8 cellular contexts compared by ENCODE assay signal in the genomic region with DNA sequence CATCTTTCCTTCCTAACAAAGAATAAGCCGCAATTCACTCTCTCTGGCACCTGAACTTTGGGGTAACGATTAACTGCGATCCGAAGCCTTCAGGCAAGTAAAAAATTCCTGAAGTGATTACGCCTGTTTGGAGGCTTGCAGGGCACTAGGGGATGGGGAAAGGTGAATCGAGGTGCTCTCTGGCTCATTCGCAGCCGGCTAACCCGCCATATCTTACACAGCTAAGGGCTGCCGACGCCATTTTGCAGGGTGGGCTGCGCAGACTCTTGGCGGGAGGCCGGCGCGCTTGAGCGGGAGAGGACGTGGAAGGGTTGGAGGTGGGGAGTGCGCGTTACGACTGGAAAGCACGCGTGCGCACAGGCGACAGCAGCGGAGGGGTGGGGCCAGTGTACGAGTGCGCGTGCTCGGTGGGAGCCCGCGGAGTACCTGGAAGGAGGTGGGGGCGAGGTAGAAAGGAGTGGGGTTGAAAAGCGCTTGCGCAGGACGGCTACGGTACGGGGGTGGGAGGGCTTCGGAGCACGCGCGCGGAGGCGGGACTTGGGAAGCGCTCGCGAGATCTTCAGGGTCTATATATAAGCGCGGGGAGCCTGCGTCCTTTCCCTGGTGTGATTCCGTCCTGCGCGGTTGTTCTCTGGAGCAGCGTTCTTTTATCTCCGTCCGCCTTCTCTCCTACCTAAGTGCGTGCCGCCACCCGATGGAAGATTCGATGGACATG. TPM values are rescaled to one million over a fixed set of nuclear protein-coding genes. Genes with fewer than 3 reads are reported as not detected.
DNase-seq lines count a peak whose midpoint lies in the region; ATAC-seq and TF ChIP-seq lines count a peak whose summit lies in the region.

A gene with protein sequence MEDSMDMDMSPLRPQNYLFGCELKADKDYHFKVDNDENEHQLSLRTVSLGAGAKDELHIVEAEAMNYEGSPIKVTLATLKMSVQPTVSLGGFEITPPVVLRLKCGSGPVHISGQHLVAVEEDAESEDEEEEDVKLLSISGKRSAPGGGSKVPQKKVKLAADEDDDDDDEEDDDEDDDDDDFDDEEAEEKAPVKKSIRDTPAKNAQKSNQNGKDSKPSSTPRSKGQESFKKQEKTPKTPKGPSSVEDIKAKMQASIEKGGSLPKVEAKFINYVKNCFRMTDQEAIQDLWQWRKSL (plus strand): TSS at position 595 of the 715 bp plus-strand sequence. CDS start 100 bp downstream, at position 695.

- TF ChIP-seq POLR2A in breast epithelium (IDR thresholded peaks at IDR 0.05) = peak; percentile 87

- H3K9ac ChIP-seq in skeletal muscle tissue (ENCODE audit: low read depth in 1 of 3, low read length in 3 of 3) = peak within 1 kb of the TSS; percentile 92 to 97 (median 92)

- H3K27ac ChIP-seq in ACC112 (ENCODE audit: low read depth, low read length) (peak within 1 kb of the TSS; percentile 75), VCaP (peak within 1 kb of the TSS; percentile 87), breast epithelium (peak within 1 kb of the TSS; percentile 95), skeletal muscle tissue (ENCODE audit: low read depth, low read length) (peak within 1 kb of the TSS; percentile 85)

- H3K4me1 ChIP-seq in ACC112 (ENCODE audit: control insufficient read depth, insufficient read depth, low read length, unreplicated experiment) (peaks cover 18% of the 10 kb centered on the region), breast epithelium (no peaks in the 10 kb centered on the region), skeletal muscle tissue (ENCODE audit: control insufficient read depth in 3 of 3, insufficient read depth in 3 of 3, low read length in 3 of 3) (peaks cover 13 to 23% (median 14%) of the 10 kb centered on the region in 3 donors)

- peaks cover 27% of the 10 kb centered on the region for H3K36me3 ChIP-seq in ACC112 (ENCODE audit: insufficient read depth, low read length)
- no peaks in the 10 kb centered on the region for H3K36me3 ChIP-seq in breast epithelium
- H3K36me3 ChIP-seq in skeletal muscle tissue (ENCODE audit: control insufficient read depth in 3 of 3, insufficient read depth in 3 of 3, low read length in 3 of 3) = peaks cover 6 to 10% (median 8%) of the 10 kb centered on the region in 3 donors

- H3K4me3 ChIP-seq in ACC112 (ENCODE audit: low read depth, low read length) (peak within 1 kb of the TSS; percentile 99), breast epithelium (peak within 1 kb of the TSS; percentile 87 to 92 (median 89)), iPS-18c (ENCODE audit: insufficient read depth, low read depth, low read length) (peak within 1 kb of the TSS; percentile 82), skeletal muscle tissue (ENCODE audit: low read length in 3 of 3) (peak within 1 kb of the TSS; percentile 86 to 98 (median 88))

- H2AFZ ChIP-seq in ACC112 (ENCODE audit: low read length, unreplicated experiment) = peak within 1 kb of the TSS; percentile 94

- ATAC-seq in GM18870 (IDR thresholded peaks at IDR 0.05; ENCODE audit: unreplicated experiment) = peak; percentile 68
- peak; percentile 80 for ATAC-seq in HG03135 (IDR thresholded peaks at IDR 0.05; ENCODE audit: unreplicated experiment)

- no peaks in the 10 kb centered on the region for H3K9me3 ChIP-seq in breast epithelium
- no peaks in the 10 kb centered on the region for H3K9me3 ChIP-seq in iPS-18c (ENCODE audit: control insufficient read depth, insufficient read depth, low read length)
- H3K9me3 ChIP-seq in skeletal muscle tissue (ENCODE audit: control insufficient read depth in 3 of 3, low read length in 3 of 3) = no peaks in the 10 kb centered on the region

- H3K79me2 ChIP-seq in ACC112 (ENCODE audit: control insufficient read depth, insufficient read depth, low read length, unreplicated experiment) = peaks cover 48% of the 10 kb centered on the region

- no peak for TF ChIP-seq CTCF in VCaP (conservative IDR thresholded peaks at IDR 0.05)
- no peak for TF ChIP-seq CTCF in breast epithelium (IDR thresholded peaks at IDR 0.05)

- intact Hi-C loops in breast epithelium (cut with DNase I; ENCODE audit: low total_unique reads) = no loop called here

- H3K27me3 ChIP-seq in ACC112 (ENCODE audit: insufficient read depth, low read length) (no peaks in the 10 kb centered on the region), breast epithelium (no peaks in the 10 kb centered on the region), skeletal muscle tissue (ENCODE audit: control insufficient read depth in 3 of 3, insufficient read depth in 3 of 3, low read length in 3 of 3) (no peaks in the 10 kb centered on the region)

- DNase-seq in NCI-H2196 treated with DMSO at 0.1 percent for 48 hours (lab: John Stamatoyannopoulos, UW; ENCODE audit: unreplicated experiment) (peak; percentile 98), breast epithelium (ENCODE audit: low spot score in 2 of 2) (peak; percentile 96 to 98)

RNA-seq across cellular contexts. Expression of the gene that starts here (rescaled TPM):
- 100 to 1,000 TPM; 582 to 739 (median 669) TPM for total RNA-seq in breast epithelium
- total RNA-seq in skeletal muscle tissue = 713 TPM

Comparison
In these comparisons a context has a peak if more than half of its experiments do, and no peak if none do; other contexts are left out.
1. Peak in every context shown above with its lines: DNase-seq, ATAC-seq, H3K4me3 ChIP-seq and H3K27ac ChIP-seq.